1 cellular context compared by ENCODE assay signal in genomic region chr6:42783177-42783875, GRCh38.
TF ChIP-seq lines count a peak whose summit lies in the region.

No MANE protein-coding gene starts in this region.

TF ChIP-seq in H1, 55 proteins besides CTCF, POLR2A, EP300 and RAD21 (continued from another document):
- peak; percentile 94 for TF ChIP-seq TAF1 (IDR thresholded peaks at IDR 0.05; ENCODE audit: low read depth, low read length)
- TF ChIP-seq NRF1 (IDR thresholded peaks at IDR 0.05; ENCODE audit: low read depth, low read length) = no peak
- TF ChIP-seq RNF2 (IDR thresholded peaks at IDR 0.05; ENCODE audit: borderline replicate concordance, low read depth, low read length, missing control alignments, poor library complexity, severe bottlenecking) = no peak
- TF ChIP-seq BCL11A (IDR thresholded peaks at IDR 0.05; ENCODE audit: low read depth in 2 of 2, low read length in 2 of 2) = no peak
- TF ChIP-seq RFX5 (IDR thresholded peaks at IDR 0.05; ENCODE audit: borderline replicate concordance, low read depth, low read length) = no peak
- 0 out of 2 replicates have a peak, but pooled peaks have one; percentile 13 for TF ChIP-seq GTF2F1 (IDR thresholded peaks at IDR 0.05; ENCODE audit: borderline replicate concordance, low read depth, low read length)
- TF ChIP-seq SP2 (IDR thresholded peaks at IDR 0.05; ENCODE audit: low read length) = no peak
- TF ChIP-seq SRF (IDR thresholded peaks at IDR 0.05; ENCODE audit: low read depth, low read length) = no peak
- peak; percentile 25; the same call in 1 of the 2 replicates for TF ChIP-seq SP4 (IDR thresholded peaks at IDR 0.05; ENCODE audit: low read length)
- TF ChIP-seq CREB1 (IDR thresholded peaks at IDR 0.05) = no peak
- no peak for TF ChIP-seq HDAC6 (IDR thresholded peaks at IDR 0.05; ENCODE audit: low read depth, low read length)
- no peak for TF ChIP-seq SIX5 (IDR thresholded peaks at IDR 0.05; ENCODE audit: low read depth, low read length)
- no peak for TF ChIP-seq NANOG (IDR thresholded peaks at IDR 0.05; ENCODE audit: insufficient read depth, low read depth, low read length, poor library complexity, severe bottlenecking)
- TF ChIP-seq TCF12 (IDR thresholded peaks at IDR 0.05; ENCODE audit: low read depth, low read length) = no peak
- no peak for TF ChIP-seq SP1 (IDR thresholded peaks at IDR 0.05; ENCODE audit: low read depth, low read length)
- TF ChIP-seq CHD1 (IDR thresholded peaks at IDR 0.05; ENCODE audit: low read depth, low read length) = no peak; the same call in 1 of the 2 replicates
- TF ChIP-seq KDM5A (IDR thresholded peaks at IDR 0.05; ENCODE audit: low read length) = no peak
- no peak for TF ChIP-seq CBX5 (IDR thresholded peaks at IDR 0.05; ENCODE audit: low read depth, low read length)
- no peak for TF ChIP-seq FOSL1 (IDR thresholded peaks at IDR 0.05; ENCODE audit: insufficient read depth, low read depth, low read length)
- TF ChIP-seq YY1 (IDR thresholded peaks at IDR 0.05; ENCODE audit: low read depth, low read length) = peak; percentile 96
- TF ChIP-seq RBBP5 (IDR thresholded peaks at IDR 0.05; ENCODE audit: borderline replicate concordance, low read depth, low read length) = peak; percentile 95
- TF ChIP-seq POU5F1 (IDR thresholded peaks at IDR 0.05; ENCODE audit: low read depth, low read length) = no peak
- no peak for TF ChIP-seq BACH1 (IDR thresholded peaks at IDR 0.05; ENCODE audit: low read length)
- no peak for TF ChIP-seq JUN (IDR thresholded peaks at IDR 0.05; ENCODE audit: low read depth, low read length)
- TF ChIP-seq KDM1A (IDR thresholded peaks at IDR 0.05; ENCODE audit: borderline replicate concordance, low read length) = no peak
- TF ChIP-seq SIRT6 (IDR thresholded peaks at IDR 0.05; ENCODE audit: low read length) = no peak
- TF ChIP-seq HDAC2 (IDR thresholded peaks at IDR 0.05; ENCODE audit: borderline replicate concordance in 1 of 2, low read depth in 2 of 2, low read length in 2 of 2) = no peak
- TF ChIP-seq JUND (IDR thresholded peaks at IDR 0.05; ENCODE audit: low read length) = no peak
- TF ChIP-seq EGR1 (IDR thresholded peaks at IDR 0.05; ENCODE audit: borderline replicate concordance, low read depth, low read length) = no peak
- TF ChIP-seq ZNF274 (IDR thresholded peaks at IDR 0.05; ENCODE audit: borderline replicate concordance, extremely low read depth, low read length) = no peak
- TF ChIP-seq, protein P1, sequence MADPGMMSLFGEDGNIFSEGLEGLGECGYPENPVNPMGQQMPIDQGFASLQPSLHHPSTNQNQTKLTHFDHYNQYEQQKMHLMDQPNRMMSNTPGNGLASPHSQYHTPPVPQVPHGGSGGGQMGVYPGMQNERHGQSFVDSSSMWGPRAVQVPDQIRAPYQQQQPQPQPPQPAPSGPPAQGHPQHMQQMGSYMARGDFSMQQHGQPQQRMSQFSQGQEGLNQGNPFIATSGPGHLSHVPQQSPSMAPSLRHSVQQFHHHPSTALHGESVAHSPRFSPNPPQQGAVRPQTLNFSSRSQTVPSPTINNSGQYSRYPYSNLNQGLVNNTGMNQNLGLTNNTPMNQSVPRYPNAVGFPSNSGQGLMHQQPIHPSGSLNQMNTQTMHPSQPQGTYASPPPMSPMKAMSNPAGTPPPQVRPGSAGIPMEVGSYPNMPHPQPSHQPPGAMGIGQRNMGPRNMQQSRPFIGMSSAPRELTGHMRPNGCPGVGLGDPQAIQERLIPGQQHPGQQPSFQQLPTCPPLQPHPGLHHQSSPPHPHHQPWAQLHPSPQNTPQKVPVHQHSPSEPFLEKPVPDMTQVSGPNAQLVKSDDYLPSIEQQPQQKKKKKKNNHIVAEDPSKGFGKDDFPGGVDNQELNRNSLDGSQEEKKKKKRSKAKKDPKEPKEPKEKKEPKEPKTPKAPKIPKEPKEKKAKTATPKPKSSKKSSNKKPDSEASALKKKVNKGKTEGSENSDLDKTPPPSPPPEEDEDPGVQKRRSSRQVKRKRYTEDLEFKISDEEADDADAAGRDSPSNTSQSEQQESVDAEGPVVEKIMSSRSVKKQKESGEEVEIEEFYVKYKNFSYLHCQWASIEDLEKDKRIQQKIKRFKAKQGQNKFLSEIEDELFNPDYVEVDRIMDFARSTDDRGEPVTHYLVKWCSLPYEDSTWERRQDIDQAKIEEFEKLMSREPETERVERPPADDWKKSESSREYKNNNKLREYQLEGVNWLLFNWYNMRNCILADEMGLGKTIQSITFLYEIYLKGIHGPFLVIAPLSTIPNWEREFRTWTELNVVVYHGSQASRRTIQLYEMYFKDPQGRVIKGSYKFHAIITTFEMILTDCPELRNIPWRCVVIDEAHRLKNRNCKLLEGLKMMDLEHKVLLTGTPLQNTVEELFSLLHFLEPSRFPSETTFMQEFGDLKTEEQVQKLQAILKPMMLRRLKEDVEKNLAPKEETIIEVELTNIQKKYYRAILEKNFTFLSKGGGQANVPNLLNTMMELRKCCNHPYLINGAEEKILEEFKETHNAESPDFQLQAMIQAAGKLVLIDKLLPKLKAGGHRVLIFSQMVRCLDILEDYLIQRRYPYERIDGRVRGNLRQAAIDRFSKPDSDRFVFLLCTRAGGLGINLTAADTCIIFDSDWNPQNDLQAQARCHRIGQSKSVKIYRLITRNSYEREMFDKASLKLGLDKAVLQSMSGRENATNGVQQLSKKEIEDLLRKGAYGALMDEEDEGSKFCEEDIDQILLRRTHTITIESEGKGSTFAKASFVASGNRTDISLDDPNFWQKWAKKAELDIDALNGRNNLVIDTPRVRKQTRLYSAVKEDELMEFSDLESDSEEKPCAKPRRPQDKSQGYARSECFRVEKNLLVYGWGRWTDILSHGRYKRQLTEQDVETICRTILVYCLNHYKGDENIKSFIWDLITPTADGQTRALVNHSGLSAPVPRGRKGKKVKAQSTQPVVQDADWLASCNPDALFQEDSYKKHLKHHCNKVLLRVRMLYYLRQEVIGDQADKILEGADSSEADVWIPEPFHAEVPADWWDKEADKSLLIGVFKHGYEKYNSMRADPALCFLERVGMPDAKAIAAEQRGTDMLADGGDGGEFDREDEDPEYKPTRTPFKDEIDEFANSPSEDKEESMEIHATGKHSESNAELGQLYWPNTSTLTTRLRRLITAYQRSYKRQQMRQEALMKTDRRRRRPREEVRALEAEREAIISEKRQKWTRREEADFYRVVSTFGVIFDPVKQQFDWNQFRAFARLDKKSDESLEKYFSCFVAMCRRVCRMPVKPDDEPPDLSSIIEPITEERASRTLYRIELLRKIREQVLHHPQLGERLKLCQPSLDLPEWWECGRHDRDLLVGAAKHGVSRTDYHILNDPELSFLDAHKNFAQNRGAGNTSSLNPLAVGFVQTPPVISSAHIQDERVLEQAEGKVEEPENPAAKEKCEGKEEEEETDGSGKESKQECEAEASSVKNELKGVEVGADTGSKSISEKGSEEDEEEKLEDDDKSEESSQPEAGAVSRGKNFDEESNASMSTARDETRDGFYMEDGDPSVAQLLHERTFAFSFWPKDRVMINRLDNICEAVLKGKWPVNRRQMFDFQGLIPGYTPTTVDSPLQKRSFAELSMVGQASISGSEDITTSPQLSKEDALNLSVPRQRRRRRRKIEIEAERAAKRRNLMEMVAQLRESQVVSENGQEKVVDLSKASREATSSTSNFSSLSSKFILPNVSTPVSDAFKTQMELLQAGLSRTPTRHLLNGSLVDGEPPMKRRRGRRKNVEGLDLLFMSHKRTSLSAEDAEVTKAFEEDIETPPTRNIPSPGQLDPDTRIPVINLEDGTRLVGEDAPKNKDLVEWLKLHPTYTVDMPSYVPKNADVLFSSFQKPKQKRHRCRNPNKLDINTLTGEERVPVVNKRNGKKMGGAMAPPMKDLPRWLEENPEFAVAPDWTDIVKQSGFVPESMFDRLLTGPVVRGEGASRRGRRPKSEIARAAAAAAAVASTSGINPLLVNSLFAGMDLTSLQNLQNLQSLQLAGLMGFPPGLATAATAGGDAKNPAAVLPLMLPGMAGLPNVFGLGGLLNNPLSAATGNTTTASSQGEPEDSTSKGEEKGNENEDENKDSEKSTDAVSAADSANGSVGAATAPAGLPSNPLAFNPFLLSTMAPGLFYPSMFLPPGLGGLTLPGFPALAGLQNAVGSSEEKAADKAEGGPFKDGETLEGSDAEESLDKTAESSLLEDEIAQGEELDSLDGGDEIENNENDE (IDR thresholded peaks at IDR 0.05; ENCODE audit: insufficient replicate concordance, low read length) = no peak
- TF ChIP-seq, protein P2, sequence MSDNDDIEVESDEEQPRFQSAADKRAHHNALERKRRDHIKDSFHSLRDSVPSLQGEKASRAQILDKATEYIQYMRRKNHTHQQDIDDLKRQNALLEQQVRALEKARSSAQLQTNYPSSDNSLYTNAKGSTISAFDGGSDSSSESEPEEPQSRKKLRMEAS (IDR thresholded peaks at IDR 0.05) = no peak
- TF ChIP-seq CBX8 (IDR thresholded peaks at IDR 0.05; ENCODE audit: borderline replicate concordance, low read depth, low read length) = no peak
- TF ChIP-seq CHD2 (IDR thresholded peaks at IDR 0.05; ENCODE audit: low read length) = 0 out of 2 replicates have a peak, but pooled peaks have one; percentile 15
- no peak for TF ChIP-seq SAP30 (IDR thresholded peaks at IDR 0.05; ENCODE audit: insufficient read depth, insufficient replicate concordance, low read length)
- no peak for TF ChIP-seq SIN3A (conservative IDR thresholded peaks at IDR 0.05 in 1 of 2, IDR thresholded peaks at IDR 0.05 in 1 of 2; ENCODE audit: low read depth in 1 of 2, low read length in 2 of 2)
- TF ChIP-seq ATF3 (IDR thresholded peaks at IDR 0.05; ENCODE audit: insufficient read depth, low read depth, low read length) = no peak
- TF ChIP-seq KDM4A (IDR thresholded peaks at IDR 0.05; ENCODE audit: low read depth, low read length, severe bottlenecking) = no peak
- no peak for TF ChIP-seq RXRA (IDR thresholded peaks at IDR 0.05; ENCODE audit: insufficient read depth, low read depth, low read length)
- no peak for TF ChIP-seq TEAD4 (IDR thresholded peaks at IDR 0.05; ENCODE audit: low read depth, low read length)
- TF ChIP-seq ATF2 (IDR thresholded peaks at IDR 0.05; ENCODE audit: low read length) = peak; percentile 52; the same call in 1 of the 2 replicates
- peak; percentile 65; the same call in 1 of the 2 replicates for TF ChIP-seq TBP (IDR thresholded peaks at IDR 0.05; ENCODE audit: low read depth, low read length)
- TF ChIP-seq, protein P3, sequence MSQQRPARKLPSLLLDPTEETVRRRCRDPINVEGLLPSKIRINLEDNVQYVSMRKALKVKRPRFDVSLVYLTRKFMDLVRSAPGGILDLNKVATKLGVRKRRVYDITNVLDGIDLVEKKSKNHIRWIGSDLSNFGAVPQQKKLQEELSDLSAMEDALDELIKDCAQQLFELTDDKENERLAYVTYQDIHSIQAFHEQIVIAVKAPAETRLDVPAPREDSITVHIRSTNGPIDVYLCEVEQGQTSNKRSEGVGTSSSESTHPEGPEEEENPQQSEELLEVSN (IDR thresholded peaks at IDR 0.05) = no peak; the same call in 1 of the 2 replicates
- no peak for TF ChIP-seq SUZ12 (IDR thresholded peaks at IDR 0.05; ENCODE audit: low read length)
- peak; percentile 90 for TF ChIP-seq TAF7 (optimal IDR thresholded peaks at IDR 0.05; ENCODE audit: borderline replicate concordance, low read depth, low read length)
- peak; percentile 79 for TF ChIP-seq PHF8 (conservative IDR thresholded peaks at IDR 0.05; ENCODE audit: low read depth, low read length)
- TF ChIP-seq USF2 (IDR thresholded peaks at IDR 0.05; ENCODE audit: low read length) = no peak
- TF ChIP-seq CTBP2 (IDR thresholded peaks at IDR 0.05; ENCODE audit: borderline replicate concordance, insufficient read depth, insufficient read length, low read length) = no peak
- no peak for TF ChIP-seq EZH2 (IDR thresholded peaks at IDR 0.05; ENCODE audit: low read depth, low read length, severe bottlenecking)
- no peak for TF ChIP-seq BRCA1 (IDR thresholded peaks at IDR 0.05; ENCODE audit: low read depth, low read length)
- no peak for TF ChIP-seq CEBPB (IDR thresholded peaks at IDR 0.05; ENCODE audit: low read depth, low read length)
- TF ChIP-seq MAFK (IDR thresholded peaks at IDR 0.05; ENCODE audit: low read depth, low read length) = no peak
